In the genomic region with DNA sequence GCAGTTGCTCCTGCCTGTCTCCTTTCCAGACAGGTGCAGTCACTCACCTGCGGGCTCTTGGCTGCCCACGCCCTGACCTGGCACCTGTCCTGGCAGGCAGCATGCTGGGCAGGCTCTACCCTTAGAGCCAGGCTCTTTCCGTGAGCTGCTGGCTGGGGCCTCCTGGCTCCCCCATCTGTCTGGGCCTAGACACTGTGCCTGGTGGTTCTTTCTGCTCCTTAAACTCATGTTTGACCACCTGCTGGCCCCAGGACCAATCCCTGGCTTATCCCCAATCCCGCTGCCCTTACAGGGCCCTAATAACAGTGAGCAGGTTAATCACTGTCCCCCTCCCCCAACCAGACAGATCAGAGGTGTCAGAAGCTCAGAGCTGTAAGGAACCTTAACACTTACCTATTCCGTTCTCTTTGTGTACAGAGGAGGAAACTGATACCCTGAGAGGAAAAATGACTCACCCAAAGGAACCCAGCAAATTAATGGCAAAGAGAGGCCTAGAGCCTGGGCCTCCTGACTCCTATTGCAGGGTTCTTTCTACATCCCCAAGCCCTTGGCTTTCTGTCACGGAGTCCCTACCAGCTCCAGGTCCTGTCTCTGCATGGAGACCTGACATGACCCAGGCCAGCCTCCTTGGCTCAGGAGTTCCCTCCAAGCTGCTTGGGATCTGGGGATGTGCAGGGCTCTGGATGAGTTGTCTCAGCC, we compare ENCODE assay signal across 9 cellular contexts. TPM values are rescaled to one million over a fixed set of nuclear protein-coding genes. Genes with fewer than 3 reads are reported as not detected.
A peak's percentile ranks its signal among the peaks of the same experiment; 100 is the strongest.
DNase-seq lines count a peak whose midpoint lies in the region; ATAC-seq and TF ChIP-seq lines count a peak whose summit lies in the region.
"Had no signal": no experiment of that assay in that cellular context is flagged by ENCODE, and none has a peak within 500 bp of the region (broad histone marks: within the 10 kb centered on the region; RNA-seq: fewer than 3 reads in every experiment).

No MANE protein-coding gene starts in this region.

- H3K9me2 ChIP-seq in PC-9 (ENCODE audit: insufficient read depth): no peaks in the 10 kb centered on the region

- TF ChIP-seq CTCF in PC-9 (conservative IDR thresholded peaks at IDR 0.05): no peak

- POLR2A ChIA-PET in PC-9 (lab: Charles Lee; ENCODE audit: unreplicated experiment): interaction anchor here (0.5 to 0.7 kb wide), 3 partner anchors 296 to 1163 kb away, joined by 3 to 22 read pairs (median 6); no protein-coding TSS in a partner anchor

- no TSS peak for BruUV-seq in PC-9 (replicated peaks; lab: Mats Ljungman, UMichigan)

- peak; percentile 14 for DNase-seq in stimulated activated naive CD4-positive, alpha-beta T cell treated with Interleukin-2 at 50 U/mL for 16 hours (lab: John Stamatoyannopoulos, UW)
- DNase-seq in stimulated activated naive CD4-positive, alpha-beta T cell (lab: John Stamatoyannopoulos, UW): no peak
- DNase-seq in PC-9 (peak; percentile 64 to 86), posterior cingulate gyrus (no peak), EL (no peak)

- H4K20me1 ChIP-seq in PC-9 (ENCODE audit: insufficient read depth): no peaks in the 10 kb centered on the region

- H3K9me3 ChIP-seq in PC-9 (ENCODE audit: insufficient read depth, low read depth) (no peaks in the 10 kb centered on the region), duodenal mucosa (ENCODE audit: control insufficient read depth in 1 of 2, low read length in 2 of 2) (no peaks in the 10 kb centered on the region)

- no peaks in the 10 kb centered on the region for H3K27me3 ChIP-seq in PC-9 (ENCODE audit: insufficient read depth, low read depth)
- no peaks in the 10 kb centered on the region for H3K27me3 ChIP-seq in duodenal mucosa (ENCODE audit: control insufficient read depth in 1 of 2, insufficient read depth in 2 of 2, low read length in 2 of 2)

- H3K9ac ChIP-seq in duodenal mucosa (ENCODE audit: low read depth in 1 of 2, low read length in 2 of 2): peak overlapping the region; percentile 39 to 41

- H3K79me2 ChIP-seq in PC-9 (ENCODE audit: low read depth): no peaks in the 10 kb centered on the region

- peaks cover 60% of the 10 kb centered on the region for H3K4me1 ChIP-seq in PC-9 (replicated peaks; ENCODE audit: insufficient read depth)
- peaks cover 56 to 61% of the 10 kb centered on the region in 2 donors for H3K4me1 ChIP-seq in duodenal mucosa (ENCODE audit: control insufficient read depth in 1 of 2, insufficient read depth in 2 of 2, low read length in 2 of 2)

- H3K4me3 ChIP-seq in PC-9 (no peak overlapping the region), duodenal mucosa (ENCODE audit: low read depth in 1 of 2, low read length in 2 of 2) (peak overlapping the region in 1 of 2 donors; percentile 36)

- intact Hi-C loops in PC-9 (cut with micrococcal nuclease; ENCODE audit: unreplicated experiment) (no loop called here), posterior cingulate gyrus (cut with DNase I) (no loop called here)

- H2AFZ ChIP-seq in PC-9: no peak overlapping the region

- H3F3A ChIP-seq in PC-9 (ENCODE audit: insufficient read depth, low read depth): peaks cover 34% of the 10 kb centered on the region; the same call in 1 of the 2 replicates

- peak overlapping the region; percentile 49 for H3K4me2 ChIP-seq in PC-9

- H3K36me3 ChIP-seq in PC-9 (ENCODE audit: low read depth): no peaks in the 10 kb centered on the region
- H3K36me3 ChIP-seq in duodenal mucosa (ENCODE audit: control insufficient read depth in 1 of 2, insufficient read depth in 2 of 2, low read length in 2 of 2): no peaks in the 10 kb centered on the region

- CTCF ChIA-PET in PC-9 (lab: Charles Lee): interaction anchor here (0.6 kb wide), 2 partner anchors 137 to 184 kb away, joined by 3 read pairs; no protein-coding TSS in a partner anchor

- peak overlapping the region; percentile 60 for H3K27ac ChIP-seq in PC-9
- H3K27ac ChIP-seq in duodenal mucosa (ENCODE audit: low read depth, low read length): peak overlapping the region; percentile 53

- ATAC-seq in HG02970 (IDR thresholded peaks at IDR 0.05; ENCODE audit: low FRiP score, unreplicated experiment) (no peak), HG03097 (IDR thresholded peaks at IDR 0.05; ENCODE audit: low FRiP score, unreplicated experiment) (no peak)

RNA-seq across cellular contexts. Expression of a gene that starts 54.7 kb away (rescaled TPM):
- total RNA-seq in PC-9 (2021): not detected in 2 replicates
- total RNA-seq: lung microvascular endothelial cell had no signal

Comparison
In these comparisons a context has a peak if more than half of its experiments do, and no peak if none do; other contexts are left out.
1. DNase-seq: peak in stimulated activated naive CD4-positive, alpha-beta T cell treated with Interleukin-2 at 50 U/mL for 16 hours (single experiment) and PC-9 (2 of 2); none in stimulated activated naive CD4-positive, alpha-beta T cell (0 of 6), posterior cingulate gyrus (0 of 10) and EL (single experiment).